Comparison of ENCODE assay signal across 21 cellular contexts in genomic region chrX:131837325-131837724, GRCh38.
DNase-seq lines count a peak whose midpoint lies in the region; ATAC-seq, FAIRE-seq and TF ChIP-seq lines count a peak whose summit lies in the region.
"Had no signal": no experiment of that assay in that cellular context is flagged by ENCODE, and none has a peak within 500 bp of the region (broad histone marks: within the 10 kb centered on the region; RNA-seq: fewer than 3 reads in every experiment).

No MANE protein-coding gene starts in this region.

- no peak overlapping the region for H3K4me3 Mint-ChIP-seq in astrocyte (ENCODE audit: unreplicated experiment)
- no peak overlapping the region for H3K4me3 Mint-ChIP-seq in CD8-positive, alpha-beta T cell

- H3K4me1 Mint-ChIP-seq in astrocyte (ENCODE audit: low read depth, unreplicated experiment) = no peaks in the 10 kb centered on the region
- no peaks in the 10 kb centered on the region for H3K4me1 Mint-ChIP-seq in CD8-positive, alpha-beta T cell (ENCODE audit: low read depth)

- H3K27me3 Mint-ChIP-seq in astrocyte (ENCODE audit: low read depth, unreplicated experiment) = no peaks in the 10 kb centered on the region
- H3K27me3 Mint-ChIP-seq in CD8-positive, alpha-beta T cell (ENCODE audit: low read depth) = no peaks in the 10 kb centered on the region

- H3K27ac ChIP-seq in astrocyte (ENCODE audit: low read depth, low read length) (no peak overlapping the region), pancreas (no peak overlapping the region)
- no peak overlapping the region for H3K27ac ChIP-seq in CD8-positive, alpha-beta T cell (ENCODE audit: low read depth, low read length)
- H3K27ac ChIP-seq: PC-9, RWPE1 had no signal

- CTCF ChIA-PET in CD8-positive, alpha-beta T cell (lab: Charles Lee) = interaction anchor here (0.9 kb wide), 1 partner anchor 381 kb away, joined by 4 read pairs; no protein-coding TSS in a partner anchor

- no peak overlapping the region for H3K9ac ChIP-seq in astrocyte (ENCODE audit: low read length)

- H3K9me3 ChIP-seq in astrocyte (ENCODE audit: insufficient read depth, low read depth, low read length) = no peaks in the 10 kb centered on the region
- no peaks in the 10 kb centered on the region for H3K9me3 ChIP-seq in pancreas
- no peaks in the 10 kb centered on the region for H3K9me3 ChIP-seq in CD8-positive, alpha-beta T cell (ENCODE audit: low read length)

- H3K9me3 Mint-ChIP-seq in astrocyte (ENCODE audit: unreplicated experiment) = no peaks in the 10 kb centered on the region
- H3K9me3 Mint-ChIP-seq in CD8-positive, alpha-beta T cell = no peaks in the 10 kb centered on the region

- no peak overlapping the region for H3K4me3 ChIP-seq in astrocyte (ENCODE audit: insufficient read depth, low read depth, low read length)
- no peak overlapping the region for H3K4me3 ChIP-seq in pancreas
- H3K4me3 ChIP-seq in CD8-positive, alpha-beta T cell (ENCODE audit: low read depth, low read length) = no peak overlapping the region
- H3K4me3 ChIP-seq: PC-9 had no signal

- peak; percentile 21 for FAIRE-seq in GM18507 (lab: Jason Lieb, UNC)
- peak; percentile 84 for FAIRE-seq in astrocyte (lab: Jason Lieb, UNC)
- peak; percentile 37 for FAIRE-seq in pancreas (lab: Jason Lieb, UNC)
- FAIRE-seq: HepG2 had no signal

- no peaks in the 10 kb centered on the region for H3K36me3 Mint-ChIP-seq in astrocyte (ENCODE audit: low read depth, unreplicated experiment)
- no peaks in the 10 kb centered on the region for H3K36me3 Mint-ChIP-seq in CD8-positive, alpha-beta T cell

- no peak for DNase-seq in GM18507 (ENCODE audit: extremely low spot score, insufficient read length, low read depth)
- DNase-seq in HCEC 1CT = peak; percentile 37
- DNase-seq in astrocyte (ENCODE audit: low read depth) = no peak
- no peak for DNase-seq in pancreas
- DNase-seq in CD8-positive, alpha-beta T cell = no peak
- DNase-seq in NCI-H1694 treated with DMSO at 0.1 percent for 48 hours (lab: John Stamatoyannopoulos, UW) = no peak
- DNase-seq: ACHN, C1 segment of cervical spinal cord, DMS79 treated with DMSO at 0.1 percent for 48 hours, GOT3, KG1, NCI-H1417, NCI-H187 treated with DMSO at 0.1 percent for 48 hours, NCI-H2227 treated with DMSO at 0.1 percent for 48 hours, NCI-H524, PC-9, SIG-M5 had no signal

- H3K36me3 ChIP-seq in astrocyte (ENCODE audit: insufficient read depth, low read length) = no peaks in the 10 kb centered on the region
- no peaks in the 10 kb centered on the region for H3K36me3 ChIP-seq in pancreas
- no peaks in the 10 kb centered on the region for H3K36me3 ChIP-seq in CD8-positive, alpha-beta T cell (ENCODE audit: insufficient read depth, low read length)

- intact Hi-C loops in pancreas (cut with DNase I) = no loop called here
- intact Hi-C loops in CD8-positive, alpha-beta T cell (cut with DNase I, micrococcal nuclease) = no loop called here

- H3K4me1 ChIP-seq in astrocyte (ENCODE audit: insufficient read depth, low read length) = no peaks in the 10 kb centered on the region
- H3K4me1 ChIP-seq in pancreas = no peaks in the 10 kb centered on the region
- no peaks in the 10 kb centered on the region for H3K4me1 ChIP-seq in CD8-positive, alpha-beta T cell (ENCODE audit: insufficient read depth, low read length)

- no peak overlapping the region for H2AFZ ChIP-seq in astrocyte (ENCODE audit: low read depth, low read length)
- H2AFZ ChIP-seq: PC-9 had no signal

- POLR2A ChIA-PET in CD8-positive, alpha-beta T cell (lab: Charles Lee) = no interaction called here

- H3K27ac Mint-ChIP-seq in astrocyte (ENCODE audit: unreplicated experiment) = no peak overlapping the region
- no peak overlapping the region for H3K27ac Mint-ChIP-seq in CD8-positive, alpha-beta T cell

- H3K4me2 ChIP-seq in astrocyte (ENCODE audit: low read length) = no peak overlapping the region
- H3K4me2 ChIP-seq: PC-9 had no signal

- TF ChIP-seq CTCF in astrocyte (IDR thresholded peaks at IDR 0.05; ENCODE audit: insufficient read depth, low read depth, low read length) (no peak), pancreas (IDR thresholded peaks at IDR 0.05) (no peak)
- no peak for TF ChIP-seq CTCF in CD8-positive, alpha-beta T cell (IDR thresholded peaks at IDR 0.05)

- ATAC-seq in pancreas (no peak), GM18861 (IDR thresholded peaks at IDR 0.05; ENCODE audit: unreplicated experiment) (no peak)
- no peak for ATAC-seq in CD8-positive, alpha-beta T cell
- ATAC-seq: HepG2, SK-N-SH treated with all-trans-retinoic acid at 6 μM for 48 hours had no signal

- no peaks in the 10 kb centered on the region for H3K79me2 ChIP-seq in astrocyte (ENCODE audit: insufficient read depth, low read length)

- H4K20me1 ChIP-seq in astrocyte (ENCODE audit: insufficient read depth, low read length) = no peaks in the 10 kb centered on the region

- no peaks in the 10 kb centered on the region for H3K27me3 ChIP-seq in astrocyte (ENCODE audit: insufficient read depth, low read length)
- peaks cover 0 to 36% (median 9%) of the 10 kb centered on the region in 4 donors for H3K27me3 ChIP-seq in pancreas
- H3K27me3 ChIP-seq in CD8-positive, alpha-beta T cell (ENCODE audit: insufficient read depth, low read length) = no peaks in the 10 kb centered on the region
